Comparison of ENCODE assay signal across 16 cellular contexts in the genomic region with DNA sequence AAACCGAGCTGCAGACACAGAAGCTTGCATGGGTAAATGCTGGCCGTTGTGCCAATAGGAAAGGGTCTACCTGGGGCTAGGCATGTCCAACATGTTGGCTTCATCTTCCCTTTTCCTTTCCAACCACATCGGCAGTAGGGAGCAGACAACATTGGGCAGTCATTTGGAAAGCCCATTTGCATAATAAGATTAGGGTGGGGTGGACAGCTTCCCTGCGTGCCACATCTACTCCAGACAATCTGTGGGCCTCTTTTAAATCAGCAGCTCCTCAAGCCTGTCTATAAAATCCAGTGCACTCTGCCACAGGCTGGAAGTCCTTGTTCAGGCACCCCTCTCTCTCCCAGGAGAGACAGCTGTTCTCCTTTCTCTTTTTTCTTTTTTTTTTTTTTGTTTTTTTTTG.
DNase-seq lines count a peak whose midpoint lies in the region; TF ChIP-seq lines count a peak whose summit lies in the region.
"Had no signal": no experiment of that assay in that cellular context is flagged by ENCODE, and none has a peak within 500 bp of the region (broad histone marks: within the 10 kb centered on the region; RNA-seq: fewer than 3 reads in every experiment).

No MANE protein-coding gene starts in this region.

- H3K4me1 ChIP-seq in BE2C: no peaks in the 10 kb centered on the region

- TF ChIP-seq CTCF in BE2C (IDR thresholded peaks at IDR 0.05; ENCODE audit: low read depth, low read length) (no peak), GM20000 (IDR thresholded peaks at IDR 0.05; ENCODE audit: extremely low read depth, missing control alignments) (no peak)

- no peaks in the 10 kb centered on the region for H3K9me3 ChIP-seq in BE2C

- no peaks in the 10 kb centered on the region for H3K27me3 ChIP-seq in BE2C

- no peak overlapping the region for H3K4me3 ChIP-seq in BE2C (ENCODE audit: low read depth, low read length)
- H3K4me3 ChIP-seq: GM23248 had no signal

- H3K36me3 ChIP-seq in BE2C: no peaks in the 10 kb centered on the region

- peak; percentile 24 for DNase-seq in BE2C
- peak; percentile 16 for DNase-seq in NCI-H2171 (lab: John Stamatoyannopoulos, UW)
- peak; percentile 15 for DNase-seq in NCI-H526 treated with DMSO at 0.1 percent for 48 hours (lab: John Stamatoyannopoulos, UW)
- peak; percentile 1 for DNase-seq in myocyte (ENCODE audit: low read depth)
- DNase-seq in activated CD4-positive, CD25-positive, alpha-beta regulatory T cell (lab: John Stamatoyannopoulos, UW): no peak
- no peak for DNase-seq in stimulated activated CD4-positive, alpha-beta T cell treated with anti-CD3 and anti-CD28 coated beads, Interleukin-4, amount 100 ng/mL, for 24 hours
- no peak for DNase-seq in GM20000 (ENCODE audit: low spot score)
- DNase-seq in NCI-H1092 (lab: John Stamatoyannopoulos, UW): no peak
- DNase-seq: ACHN; CD4-positive, alpha-beta memory T cell; DMS153; DMS79; GDM1; GM23248; HCEC 1CT; KBM-7 had no signal

Comparison
In these comparisons a context has a peak if more than half of its experiments do, and no peak if none do; other contexts are left out.
1. DNase-seq: peak in BE2C (single experiment), NCI-H2171 (single experiment), NCI-H526 treated with DMSO at 0.1 percent for 48 hours (single experiment) and myocyte (single experiment); none in activated CD4-positive, CD25-positive, alpha-beta regulatory T cell (0 of 4), stimulated activated CD4-positive, alpha-beta T cell treated with anti-CD3 and anti-CD28 coated beads, Interleukin-4, amount 100 ng/mL, for 24 hours (single experiment), GM20000 (single experiment) and NCI-H1092 (single experiment).